ENCODE assay signal across 1 cellular context in genomic region chr4:124887738-124888137, GRCh38.
TF ChIP-seq lines count a peak whose summit lies in the region.

No MANE protein-coding gene starts in this region.

TF ChIP-seq in SK-N-SH treated with all-trans-retinoic acid at 6 μM for 48 hours, 23 proteins besides CTCF, POLR2A, EP300 and RAD21 (continued from another document):
- TF ChIP-seq CSRNP3 (CRISPR knock-in tag; IDR thresholded peaks at IDR 0.05) (no peak), ZC3H10 (CRISPR knock-in tag; IDR thresholded peaks at IDR 0.05) (no peak), TOX (CRISPR knock-in tag; IDR thresholded peaks at IDR 0.05; ENCODE audit: borderline replicate concordance) (no peak), ZNF565 (CRISPR knock-in tag; conservative IDR thresholded peaks at IDR 0.05; ENCODE audit: low read depth) (no peak), POU6F1 (CRISPR knock-in tag; IDR thresholded peaks at IDR 0.05; ENCODE audit: borderline replicate concordance, low read depth) (no peak), ZNF70 (CRISPR knock-in tag; IDR thresholded peaks at IDR 0.05) (no peak), ZFP30 (CRISPR knock-in tag; IDR thresholded peaks at IDR 0.05) (no peak), SNAI2 (CRISPR knock-in tag; IDR thresholded peaks at IDR 0.05) (no peak), ESRRG (CRISPR knock-in tag; IDR thresholded peaks at IDR 0.05) (no peak)
